ENCODE assay signal across 1 cellular context in the genomic region with DNA sequence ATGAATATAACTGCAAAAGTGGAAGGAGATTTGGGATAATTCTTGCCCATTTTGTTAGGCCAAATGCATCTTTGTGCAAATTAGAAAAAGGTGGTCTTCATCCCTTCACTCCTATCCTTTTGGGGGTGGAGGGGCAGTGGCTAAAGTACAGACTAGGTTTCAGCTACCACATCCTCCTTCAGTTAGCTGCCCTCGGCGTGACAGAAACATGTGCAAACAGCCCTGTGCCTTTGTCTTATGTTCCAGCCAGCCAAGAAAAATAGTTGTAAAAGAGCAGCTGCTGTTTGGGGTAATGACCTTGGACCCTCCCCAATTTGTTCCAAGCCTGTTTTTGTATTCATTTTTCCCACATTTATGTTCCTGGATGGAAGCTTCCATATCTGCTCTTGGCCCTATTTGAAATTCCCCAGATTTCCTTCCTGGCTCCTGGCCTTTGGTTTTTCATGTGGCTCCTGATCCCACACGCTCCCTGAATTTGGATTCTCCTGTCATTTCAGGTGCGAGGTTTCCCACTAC.
TF ChIP-seq lines count a peak whose summit lies in the region.

No MANE protein-coding gene starts in this region.

TF ChIP-seq in HepG2, 621 proteins besides CTCF, POLR2A, EP300 and RAD21 (continued from another document and continues in another):
- TF ChIP-seq HBP1 (CRISPR knock-in tag; IDR thresholded peaks at IDR 0.05; ENCODE audit: low read depth), result no peak
- TF ChIP-seq HOXA5 (CRISPR knock-in tag; IDR thresholded peaks at IDR 0.05), result 0 out of 2 replicates have a peak, but pooled peaks have one; percentile 38
- peak; percentile 43; the same call in 1 of the 2 replicates for TF ChIP-seq POGZ (CRISPR knock-in tag; IDR thresholded peaks at IDR 0.05)
- TF ChIP-seq PAX8 (CRISPR knock-in tag; IDR thresholded peaks at IDR 0.05; ENCODE audit: borderline replicate concordance), result no peak
- peak; percentile 57; the same call in 1 of the 2 replicates for TF ChIP-seq ELF3 (CRISPR knock-in tag; IDR thresholded peaks at IDR 0.05)
- TF ChIP-seq THAP11 (CRISPR knock-in tag; IDR thresholded peaks at IDR 0.05), result no peak
- no peak for TF ChIP-seq CREB1 (IDR thresholded peaks at IDR 0.05)
- no peak; the same call in 1 of the 2 replicates for TF ChIP-seq CREB1 (CRISPR knock-in tag; IDR thresholded peaks at IDR 0.05)
- peak; percentile 75 for TF ChIP-seq MAX (IDR thresholded peaks at IDR 0.05)
- TF ChIP-seq ZNF101 (CRISPR knock-in tag; IDR thresholded peaks at IDR 0.05; ENCODE audit: borderline replicate concordance, low read depth), result no peak
- TF ChIP-seq ZNF556 (CRISPR knock-in tag; IDR thresholded peaks at IDR 0.05; ENCODE audit: borderline replicate concordance), result no peak
- TF ChIP-seq ZNF484 (CRISPR knock-in tag; IDR thresholded peaks at IDR 0.05; ENCODE audit: borderline replicate concordance, low read depth), result no peak
- TF ChIP-seq, protein P1, sequence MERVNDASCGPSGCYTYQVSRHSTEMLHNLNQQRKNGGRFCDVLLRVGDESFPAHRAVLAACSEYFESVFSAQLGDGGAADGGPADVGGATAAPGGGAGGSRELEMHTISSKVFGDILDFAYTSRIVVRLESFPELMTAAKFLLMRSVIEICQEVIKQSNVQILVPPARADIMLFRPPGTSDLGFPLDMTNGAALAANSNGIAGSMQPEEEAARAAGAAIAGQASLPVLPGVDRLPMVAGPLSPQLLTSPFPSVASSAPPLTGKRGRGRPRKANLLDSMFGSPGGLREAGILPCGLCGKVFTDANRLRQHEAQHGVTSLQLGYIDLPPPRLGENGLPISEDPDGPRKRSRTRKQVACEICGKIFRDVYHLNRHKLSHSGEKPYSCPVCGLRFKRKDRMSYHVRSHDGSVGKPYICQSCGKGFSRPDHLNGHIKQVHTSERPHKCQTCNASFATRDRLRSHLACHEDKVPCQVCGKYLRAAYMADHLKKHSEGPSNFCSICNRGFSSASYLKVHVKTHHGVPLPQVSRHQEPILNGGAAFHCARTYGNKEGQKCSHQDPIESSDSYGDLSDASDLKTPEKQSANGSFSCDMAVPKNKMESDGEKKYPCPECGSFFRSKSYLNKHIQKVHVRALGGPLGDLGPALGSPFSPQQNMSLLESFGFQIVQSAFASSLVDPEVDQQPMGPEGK (CRISPR knock-in tag; IDR thresholded peaks at IDR 0.05), result peak; percentile 47; the same call in 1 of the 2 replicates
- TF ChIP-seq AKAP8 (CRISPR knock-in tag; IDR thresholded peaks at IDR 0.05), result no peak
- TF ChIP-seq SMAD3 (CRISPR knock-in tag; IDR thresholded peaks at IDR 0.05), result peak; percentile 16; the same call in 1 of the 2 replicates
- peak; percentile 53; the same call in 1 of the 2 replicates for TF ChIP-seq TBX2 (CRISPR knock-in tag; IDR thresholded peaks at IDR 0.05; ENCODE audit: borderline replicate concordance)
- no peak for TF ChIP-seq ZNF746 (CRISPR knock-in tag; IDR thresholded peaks at IDR 0.05)
- TF ChIP-seq ZNF740 (CRISPR knock-in tag; IDR thresholded peaks at IDR 0.05), result 0 out of 2 replicates have a peak, but pooled peaks have one; percentile 25
- 0 out of 2 replicates have a peak, but pooled peaks have one; percentile 29 for TF ChIP-seq KDM6A (CRISPR knock-in tag; IDR thresholded peaks at IDR 0.05; ENCODE audit: low read depth)
- peak; percentile 49; the same call in 1 of the 2 replicates for TF ChIP-seq STAT6 (CRISPR knock-in tag; IDR thresholded peaks at IDR 0.05; ENCODE audit: borderline replicate concordance)
- TF ChIP-seq RARA (CRISPR knock-in tag; IDR thresholded peaks at IDR 0.05), result peak; percentile 4
- no peak for TF ChIP-seq AKNA (CRISPR knock-in tag; IDR thresholded peaks at IDR 0.05; ENCODE audit: borderline replicate concordance)
- no peak for TF ChIP-seq PCBP2 (optimal IDR thresholded peaks at IDR 0.05; ENCODE audit: low read depth, low read length, poor library complexity, severe bottlenecking)
- no peak for TF ChIP-seq SETDB1 (CRISPR knock-in tag; IDR thresholded peaks at IDR 0.05; ENCODE audit: borderline replicate concordance)
- TF ChIP-seq ATF1 (CRISPR knock-in tag; IDR thresholded peaks at IDR 0.05), result no peak
- TF ChIP-seq, protein P2, sequence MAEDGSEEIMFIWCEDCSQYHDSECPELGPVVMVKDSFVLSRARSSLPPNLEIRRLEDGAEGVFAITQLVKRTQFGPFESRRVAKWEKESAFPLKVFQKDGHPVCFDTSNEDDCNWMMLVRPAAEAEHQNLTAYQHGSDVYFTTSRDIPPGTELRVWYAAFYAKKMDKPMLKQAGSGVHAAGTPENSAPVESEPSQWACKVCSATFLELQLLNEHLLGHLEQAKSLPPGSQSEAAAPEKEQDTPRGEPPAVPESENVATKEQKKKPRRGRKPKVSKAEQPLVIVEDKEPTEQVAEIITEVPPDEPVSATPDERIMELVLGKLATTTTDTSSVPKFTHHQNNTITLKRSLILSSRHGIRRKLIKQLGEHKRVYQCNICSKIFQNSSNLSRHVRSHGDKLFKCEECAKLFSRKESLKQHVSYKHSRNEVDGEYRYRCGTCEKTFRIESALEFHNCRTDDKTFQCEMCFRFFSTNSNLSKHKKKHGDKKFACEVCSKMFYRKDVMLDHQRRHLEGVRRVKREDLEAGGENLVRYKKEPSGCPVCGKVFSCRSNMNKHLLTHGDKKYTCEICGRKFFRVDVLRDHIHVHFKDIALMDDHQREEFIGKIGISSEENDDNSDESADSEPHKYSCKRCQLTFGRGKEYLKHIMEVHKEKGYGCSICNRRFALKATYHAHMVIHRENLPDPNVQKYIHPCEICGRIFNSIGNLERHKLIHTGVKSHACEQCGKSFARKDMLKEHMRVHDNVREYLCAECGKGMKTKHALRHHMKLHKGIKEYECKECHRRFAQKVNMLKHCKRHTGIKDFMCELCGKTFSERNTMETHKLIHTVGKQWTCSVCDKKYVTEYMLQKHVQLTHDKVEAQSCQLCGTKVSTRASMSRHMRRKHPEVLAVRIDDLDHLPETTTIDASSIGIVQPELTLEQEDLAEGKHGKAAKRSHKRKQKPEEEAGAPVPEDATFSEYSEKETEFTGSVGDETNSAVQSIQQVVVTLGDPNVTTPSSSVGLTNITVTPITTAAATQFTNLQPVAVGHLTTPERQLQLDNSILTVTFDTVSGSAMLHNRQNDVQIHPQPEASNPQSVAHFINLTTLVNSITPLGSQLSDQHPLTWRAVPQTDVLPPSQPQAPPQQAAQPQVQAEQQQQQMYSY (CRISPR knock-in tag; IDR thresholded peaks at IDR 0.05), result peak; percentile 83; the same call in 1 of the 2 replicates
- peak; percentile 53; the same call in 1 of the 2 replicates for TF ChIP-seq PHF21A (CRISPR knock-in tag; IDR thresholded peaks at IDR 0.05)
- no peak for TF ChIP-seq SIX4 (CRISPR knock-in tag; IDR thresholded peaks at IDR 0.05)
- TF ChIP-seq TARDBP (CRISPR knock-in tag; IDR thresholded peaks at IDR 0.05), result 0 out of 2 replicates have a peak, but pooled peaks have one; percentile 12
- no peak for TF ChIP-seq CBX2 (IDR thresholded peaks at IDR 0.05; ENCODE audit: low read depth, low read length)
- TF ChIP-seq CBX2 (CRISPR knock-in tag; IDR thresholded peaks at IDR 0.05; ENCODE audit: low read depth), result no peak
- no peak; the same call in 1 of the 2 replicates for TF ChIP-seq PPARG (CRISPR knock-in tag; conservative IDR thresholded peaks at IDR 0.05)
- TF ChIP-seq ZSCAN25 (CRISPR knock-in tag; IDR thresholded peaks at IDR 0.05), result peak; percentile 38; the same call in 1 of the 2 replicates
- TF ChIP-seq ZNF10 (CRISPR knock-in tag; IDR thresholded peaks at IDR 0.05; ENCODE audit: borderline replicate concordance, low read depth), result no peak
- no peak for TF ChIP-seq ZNF24 (IDR thresholded peaks at IDR 0.05)
- TF ChIP-seq ZNF501 (CRISPR knock-in tag; IDR thresholded peaks at IDR 0.05), result 0 out of 2 replicates have a peak, but pooled peaks have one; percentile 28
- TF ChIP-seq HDAC1 (CRISPR knock-in tag; IDR thresholded peaks at IDR 0.05), result peak; percentile 42; the same call in 1 of the 2 replicates
- TF ChIP-seq CCDC6 (CRISPR knock-in tag; IDR thresholded peaks at IDR 0.05), result peak; percentile 46; the same call in 1 of the 2 replicates
- no peak for TF ChIP-seq NCOA1 (CRISPR knock-in tag; IDR thresholded peaks at IDR 0.05)
- TF ChIP-seq SMYD3 (CRISPR knock-in tag; IDR thresholded peaks at IDR 0.05), result no peak
- TF ChIP-seq CENPBD1 (CRISPR knock-in tag; IDR thresholded peaks at IDR 0.05; ENCODE audit: borderline replicate concordance, low read depth), result no peak
- no peak for TF ChIP-seq MAF1 (CRISPR knock-in tag; IDR thresholded peaks at IDR 0.05; ENCODE audit: borderline replicate concordance)
- TF ChIP-seq ZSCAN29 (CRISPR knock-in tag; conservative IDR thresholded peaks at IDR 0.05), result 0 out of 2 replicates have a peak, but pooled peaks have one; percentile 39
- TF ChIP-seq HOXA3 (CRISPR knock-in tag; IDR thresholded peaks at IDR 0.05), result peak; percentile 44; the same call in 1 of the 2 replicates
- TF ChIP-seq SIN3A (IDR thresholded peaks at IDR 0.05; ENCODE audit: borderline replicate concordance, low read depth, low read length), result no peak
- TF ChIP-seq ZNF383 (CRISPR knock-in tag; IDR thresholded peaks at IDR 0.05; ENCODE audit: borderline replicate concordance), result no peak
- no peak for TF ChIP-seq IRF9 (CRISPR knock-in tag; IDR thresholded peaks at IDR 0.05; ENCODE audit: borderline replicate concordance)
